20 cellular contexts compared by ENCODE assay signal in the genomic region with DNA sequence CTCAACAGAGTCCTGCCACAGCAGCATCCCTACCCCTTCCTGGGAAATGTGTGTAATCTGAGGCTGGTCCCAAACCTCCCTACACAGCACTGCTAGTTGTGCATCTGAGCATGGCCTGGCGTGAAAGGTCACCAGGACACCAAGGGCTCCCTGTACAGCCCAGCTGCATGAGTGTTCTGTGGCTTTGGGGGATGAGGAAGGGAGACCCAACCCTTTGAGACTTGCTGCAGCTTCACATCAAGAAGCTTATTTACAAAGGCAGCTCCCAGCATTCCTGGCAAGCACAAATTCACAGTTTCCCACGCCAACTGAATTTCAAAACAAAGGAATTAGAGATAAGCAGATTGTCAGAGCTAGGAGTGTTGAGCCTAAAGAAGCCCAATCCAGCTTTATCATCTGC. TPM values are rescaled to one million over a fixed set of nuclear protein-coding genes. Genes with fewer than 3 reads are reported as not detected.
DNase-seq lines count a peak whose midpoint lies in the region; ATAC-seq and TF ChIP-seq lines count a peak whose summit lies in the region.
"Had no signal": no experiment of that assay in that cellular context is flagged by ENCODE, and none has a peak within 500 bp of the region (broad histone marks: within the 10 kb centered on the region; RNA-seq: fewer than 3 reads in every experiment).

No MANE protein-coding gene starts in this region.

- H3K27ac ChIP-seq in left ventricle myocardium inferior (replicated peaks): no peak overlapping the region
- peak overlapping the region; percentile 6 for H3K27ac ChIP-seq in neural progenitor cell
- no peak overlapping the region for H3K27ac ChIP-seq in testis
- H3K27ac ChIP-seq: C4-2B had no signal

- peak; percentile 32 for ATAC-seq in left ventricle myocardium superior
- ATAC-seq in GM18519 (IDR thresholded peaks at IDR 0.05; ENCODE audit: low FRiP score, unreplicated experiment): no peak
- ATAC-seq: PC-3 had no signal

- H4K20me1 ChIP-seq in neural progenitor cell (ENCODE audit: low read depth): no peaks in the 10 kb centered on the region

- H3K4me3 ChIP-seq in left ventricle myocardium inferior: no peak overlapping the region
- H3K4me3 ChIP-seq in neural progenitor cell: no peak overlapping the region
- no peak overlapping the region for H3K4me3 ChIP-seq in testis

- H3K9me3 ChIP-seq in left ventricle myocardium inferior (replicated peaks): peaks cover 14% of the 10 kb centered on the region
- no peaks in the 10 kb centered on the region for H3K9me3 ChIP-seq in neural progenitor cell (ENCODE audit: low read depth)
- no peaks in the 10 kb centered on the region for H3K9me3 ChIP-seq in testis

- H3K36me3 Mint-ChIP-seq in neural progenitor cell: peaks cover 2% of the 10 kb centered on the region
- peaks cover 46% of the 10 kb centered on the region for H3K36me3 Mint-ChIP-seq in chondrocyte (ENCODE audit: low read depth)
- H3K36me3 Mint-ChIP-seq: CD8-positive, alpha-beta memory T cell had no signal

- H3K4me1 Mint-ChIP-seq in neural progenitor cell: peaks cover 17% of the 10 kb centered on the region
- no peaks in the 10 kb centered on the region for H3K4me1 Mint-ChIP-seq in chondrocyte (ENCODE audit: low read depth)
- H3K4me1 Mint-ChIP-seq: CD8-positive, alpha-beta memory T cell had no signal

- DNase-seq in left ventricle myocardium superior (no peak), left ventricle myocardium inferior (no peak), ecto neural progenitor cell (ENCODE audit: low spot score) (peak; percentile 54), neural progenitor cell (ENCODE audit: low spot score) (peak; percentile 51), testis (peak; percentile 25), iPS-NIHi11 (ENCODE audit: low spot score) (no peak), chondrocyte (ENCODE audit: low spot score) (no peak)
- DNase-seq: 8988T; AML-193; Calu3; CD8-positive, alpha-beta memory T cell; KG1; NCI-H1105; NCI-H2081 treated with DMSO at 0.1 percent for 48 hours; NCI-H2171 treated with DMSO at 0.1 percent for 48 hours; NCI-H524 treated with DMSO at 0.1 percent for 48 hours; PC-3; SHP77 had no signal

- no peak for TF ChIP-seq CTCF in left ventricle myocardium inferior (IDR thresholded peaks at IDR 0.05; ENCODE audit: borderline replicate concordance)
- TF ChIP-seq CTCF in neural progenitor cell (IDR thresholded peaks at IDR 0.05): no peak
- no peak for TF ChIP-seq CTCF in testis (IDR thresholded peaks at IDR 0.05)
- TF ChIP-seq CTCF in chondrocyte (IDR thresholded peaks at IDR 0.05): no peak

- H3K4me3 Mint-ChIP-seq in neural progenitor cell: no peak overlapping the region
- H3K4me3 Mint-ChIP-seq in chondrocyte (ENCODE audit: unreplicated experiment): no peak overlapping the region
- H3K4me3 Mint-ChIP-seq: CD8-positive, alpha-beta memory T cell had no signal

- peak overlapping the region; percentile 46 for H3K27ac Mint-ChIP-seq in neural progenitor cell
- H3K27ac Mint-ChIP-seq in chondrocyte (ENCODE audit: unreplicated experiment): no peak overlapping the region
- H3K27ac Mint-ChIP-seq: CD8-positive, alpha-beta memory T cell had no signal

- H3K79me2 ChIP-seq in neural progenitor cell (ENCODE audit: low read depth): no peaks in the 10 kb centered on the region

- no peak overlapping the region for H3K4me2 ChIP-seq in neural progenitor cell

- H3K4me1 ChIP-seq in left ventricle myocardium inferior (no peaks in the 10 kb centered on the region), neural progenitor cell (peaks cover 8% of the 10 kb centered on the region), testis (peaks cover 7% of the 10 kb centered on the region)

- H3K27me3 ChIP-seq in left ventricle myocardium inferior (ENCODE audit: low read depth) (no peaks in the 10 kb centered on the region), neural progenitor cell (no peaks in the 10 kb centered on the region), testis (no peaks in the 10 kb centered on the region)

- no peak for TF ChIP-seq POLR2A in testis (IDR thresholded peaks at IDR 0.05)

- no peak overlapping the region for H3K9ac ChIP-seq in neural progenitor cell

- H3K9me3 Mint-ChIP-seq in neural progenitor cell: peaks cover 11% of the 10 kb centered on the region
- peaks cover 13% of the 10 kb centered on the region for H3K9me3 Mint-ChIP-seq in chondrocyte (ENCODE audit: low read depth)

- H3K27me3 Mint-ChIP-seq in neural progenitor cell (ENCODE audit: insufficient read depth, low read depth) (peaks cover 2% of the 10 kb centered on the region), chondrocyte (ENCODE audit: low read depth) (no peaks in the 10 kb centered on the region)

- peak overlapping the region; percentile 83 for H2AFZ ChIP-seq in neural progenitor cell (replicated peaks)

- no peaks in the 10 kb centered on the region for H3F3A ChIP-seq in neural progenitor cell (ENCODE audit: low read depth)

- 49 to 78% methylated on average over 1 to 2 of the region's 2 CpGs for WGBS in testis, 2 donors

- H3K36me3 ChIP-seq in left ventricle myocardium inferior (peaks cover 49% of the 10 kb centered on the region), neural progenitor cell (no peaks in the 10 kb centered on the region), testis (ENCODE audit: low read depth, missing control alignments) (no peaks in the 10 kb centered on the region)

- intact Hi-C loops in left ventricle myocardium superior (cut with micrococcal nuclease) (no loop called here), left ventricle myocardium inferior (cut with micrococcal nuclease) (no loop called here), testis (cut with DNase I; ENCODE audit: low total_unique reads) (no loop called here)

RNA-seq across cellular contexts. Expression of a gene that starts 32.2 kb away (rescaled TPM):
- total RNA-seq in left ventricle myocardium superior (1.1 TPM), left ventricle myocardium inferior (1.4 TPM), neural progenitor cell (ENCODE audit: low replicate concordance) (1.7 and 5.9 TPM in 2 replicates), testis (1 to 10 TPM; 3.9 to 4.0 TPM), chondrocyte (1.2 to 3.5 TPM (median 2.7 TPM) in 3 replicates)
- polyA plus RNA-seq in testis (ENCODE audit: insufficient read depth, low read depth, low replicate concordance): 1.5 TPM

Comparison
In these comparisons a context has a peak if more than half of its experiments do, and no peak if none do; other contexts are left out.
1. DNase-seq: peak in ecto neural progenitor cell (single experiment), neural progenitor cell (single experiment) and testis (single experiment); none in left ventricle myocardium superior (single experiment), left ventricle myocardium inferior (single experiment), iPS-NIHi11 (single experiment) and chondrocyte (single experiment).